Comparison of ENCODE assay signal across 1 cellular context in the genomic region with DNA sequence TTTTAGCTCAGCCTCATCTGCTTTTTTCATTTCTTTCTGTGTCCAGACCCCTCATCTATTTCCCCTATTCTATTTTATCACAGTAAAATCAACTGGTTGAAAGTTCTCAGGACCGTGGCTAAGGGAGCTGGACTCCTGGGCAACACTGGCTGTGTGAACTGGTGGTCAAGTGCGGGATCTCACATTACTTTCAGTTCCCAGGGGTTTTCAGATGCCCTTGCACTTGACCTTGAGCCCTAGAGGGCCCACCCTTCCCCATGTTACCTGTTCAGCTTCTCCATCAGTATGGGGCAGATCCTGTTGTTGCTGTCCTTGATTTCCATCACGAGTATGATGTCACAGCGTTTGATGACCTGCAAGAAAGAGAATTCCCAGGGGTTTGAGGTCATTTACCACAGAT.
TF ChIP-seq lines count a peak whose summit lies in the region.

No MANE protein-coding gene starts in this region.

TF ChIP-seq in GM12878, 131 proteins besides CTCF, POLR2A, EP300 and RAD21 (continued from another document):
- TF ChIP-seq, protein P1, sequence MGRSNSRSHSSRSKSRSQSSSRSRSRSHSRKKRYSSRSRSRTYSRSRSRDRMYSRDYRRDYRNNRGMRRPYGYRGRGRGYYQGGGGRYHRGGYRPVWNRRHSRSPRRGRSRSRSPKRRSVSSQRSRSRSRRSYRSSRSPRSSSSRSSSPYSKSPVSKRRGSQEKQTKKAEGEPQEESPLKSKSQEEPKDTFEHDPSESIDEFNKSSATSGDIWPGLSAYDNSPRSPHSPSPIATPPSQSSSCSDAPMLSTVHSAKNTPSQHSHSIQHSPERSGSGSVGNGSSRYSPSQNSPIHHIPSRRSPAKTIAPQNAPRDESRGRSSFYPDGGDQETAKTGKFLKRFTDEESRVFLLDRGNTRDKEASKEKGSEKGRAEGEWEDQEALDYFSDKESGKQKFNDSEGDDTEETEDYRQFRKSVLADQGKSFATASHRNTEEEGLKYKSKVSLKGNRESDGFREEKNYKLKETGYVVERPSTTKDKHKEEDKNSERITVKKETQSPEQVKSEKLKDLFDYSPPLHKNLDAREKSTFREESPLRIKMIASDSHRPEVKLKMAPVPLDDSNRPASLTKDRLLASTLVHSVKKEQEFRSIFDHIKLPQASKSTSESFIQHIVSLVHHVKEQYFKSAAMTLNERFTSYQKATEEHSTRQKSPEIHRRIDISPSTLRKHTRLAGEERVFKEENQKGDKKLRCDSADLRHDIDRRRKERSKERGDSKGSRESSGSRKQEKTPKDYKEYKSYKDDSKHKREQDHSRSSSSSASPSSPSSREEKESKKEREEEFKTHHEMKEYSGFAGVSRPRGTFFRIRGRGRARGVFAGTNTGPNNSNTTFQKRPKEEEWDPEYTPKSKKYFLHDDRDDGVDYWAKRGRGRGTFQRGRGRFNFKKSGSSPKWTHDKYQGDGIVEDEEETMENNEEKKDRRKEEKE (IDR thresholded peaks at IDR 0.05): no peak
- TF ChIP-seq LARP7 (IDR thresholded peaks at IDR 0.05) (no peak), TCF12 (IDR thresholded peaks at IDR 0.05; ENCODE audit: low read depth, low read length) (0 out of 2 replicates have a peak, but pooled peaks have one; percentile 51), HCFC1 (IDR thresholded peaks at IDR 0.05; ENCODE audit: low read length) (no peak), NFYA (IDR thresholded peaks at IDR 0.05; ENCODE audit: borderline replicate concordance, low read depth, low read length) (no peak), EED (IDR thresholded peaks at IDR 0.05; ENCODE audit: low read depth) (no peak), STAT1 (conservative IDR thresholded peaks at IDR 0.05) (no peak), TCF3 (IDR thresholded peaks at IDR 0.05; ENCODE audit: borderline replicate concordance, insufficient read depth, low read depth, low read length) (no peak), PAX5 (IDR thresholded peaks at IDR 0.05; ENCODE audit: borderline replicate concordance, low read depth, low read length) (no peak), SREBF1 (IDR thresholded peaks at IDR 0.05; ENCODE audit: low read length) (no peak), NBN (IDR thresholded peaks at IDR 0.05) (peak; percentile 47; the same call in 1 of the 2 replicates), GATAD2B (conservative IDR thresholded peaks at IDR 0.05; ENCODE audit: low read depth) (peak; percentile 86), ZNF217 (IDR thresholded peaks at IDR 0.05) (no peak), STAT3 (IDR thresholded peaks at IDR 0.05; ENCODE audit: low read depth, low read length) (no peak)
- TF ChIP-seq, protein P2, sequence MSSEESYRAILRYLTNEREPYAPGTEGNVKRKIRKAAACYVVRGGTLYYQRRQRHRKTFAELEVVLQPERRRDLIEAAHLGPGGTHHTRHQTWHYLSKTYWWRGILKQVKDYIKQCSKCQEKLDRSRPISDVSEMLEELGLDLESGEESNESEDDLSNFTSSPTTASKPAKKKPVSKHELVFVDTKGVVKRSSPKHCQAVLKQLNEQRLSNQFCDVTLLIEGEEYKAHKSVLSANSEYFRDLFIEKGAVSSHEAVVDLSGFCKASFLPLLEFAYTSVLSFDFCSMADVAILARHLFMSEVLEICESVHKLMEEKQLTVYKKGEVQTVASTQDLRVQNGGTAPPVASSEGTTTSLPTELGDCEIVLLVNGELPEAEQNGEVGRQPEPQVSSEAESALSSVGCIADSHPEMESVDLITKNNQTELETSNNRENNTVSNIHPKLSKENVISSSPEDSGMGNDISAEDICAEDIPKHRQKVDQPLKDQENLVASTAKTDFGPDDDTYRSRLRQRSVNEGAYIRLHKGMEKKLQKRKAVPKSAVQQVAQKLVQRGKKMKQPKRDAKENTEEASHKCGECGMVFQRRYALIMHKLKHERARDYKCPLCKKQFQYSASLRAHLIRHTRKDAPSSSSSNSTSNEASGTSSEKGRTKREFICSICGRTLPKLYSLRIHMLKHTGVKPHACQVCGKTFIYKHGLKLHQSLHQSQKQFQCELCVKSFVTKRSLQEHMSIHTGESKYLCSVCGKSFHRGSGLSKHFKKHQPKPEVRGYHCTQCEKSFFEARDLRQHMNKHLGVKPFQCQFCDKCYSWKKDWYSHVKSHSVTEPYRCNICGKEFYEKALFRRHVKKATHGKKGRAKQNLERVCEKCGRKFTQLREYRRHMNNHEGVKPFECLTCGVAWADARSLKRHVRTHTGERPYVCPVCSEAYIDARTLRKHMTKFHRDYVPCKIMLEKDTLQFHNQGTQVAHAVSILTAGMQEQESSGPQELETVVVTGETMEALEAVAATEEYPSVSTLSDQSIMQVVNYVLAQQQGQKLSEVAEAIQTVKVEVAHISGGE (CRISPR knock-in tag; IDR thresholded peaks at IDR 0.05): no peak
- TF ChIP-seq, protein P3, sequence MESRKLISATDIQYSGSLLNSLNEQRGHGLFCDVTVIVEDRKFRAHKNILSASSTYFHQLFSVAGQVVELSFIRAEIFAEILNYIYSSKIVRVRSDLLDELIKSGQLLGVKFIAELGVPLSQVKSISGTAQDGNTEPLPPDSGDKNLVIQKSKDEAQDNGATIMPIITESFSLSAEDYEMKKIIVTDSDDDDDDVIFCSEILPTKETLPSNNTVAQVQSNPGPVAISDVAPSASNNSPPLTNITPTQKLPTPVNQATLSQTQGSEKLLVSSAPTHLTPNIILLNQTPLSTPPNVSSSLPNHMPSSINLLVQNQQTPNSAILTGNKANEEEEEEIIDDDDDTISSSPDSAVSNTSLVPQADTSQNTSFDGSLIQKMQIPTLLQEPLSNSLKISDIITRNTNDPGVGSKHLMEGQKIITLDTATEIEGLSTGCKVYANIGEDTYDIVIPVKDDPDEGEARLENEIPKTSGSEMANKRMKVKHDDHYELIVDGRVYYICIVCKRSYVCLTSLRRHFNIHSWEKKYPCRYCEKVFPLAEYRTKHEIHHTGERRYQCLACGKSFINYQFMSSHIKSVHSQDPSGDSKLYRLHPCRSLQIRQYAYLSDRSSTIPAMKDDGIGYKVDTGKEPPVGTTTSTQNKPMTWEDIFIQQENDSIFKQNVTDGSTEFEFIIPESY (IDR thresholded peaks at IDR 0.05): no peak
TF ChIP-seq in GM12878: peak in this region for 11.
